In the genomic region with DNA sequence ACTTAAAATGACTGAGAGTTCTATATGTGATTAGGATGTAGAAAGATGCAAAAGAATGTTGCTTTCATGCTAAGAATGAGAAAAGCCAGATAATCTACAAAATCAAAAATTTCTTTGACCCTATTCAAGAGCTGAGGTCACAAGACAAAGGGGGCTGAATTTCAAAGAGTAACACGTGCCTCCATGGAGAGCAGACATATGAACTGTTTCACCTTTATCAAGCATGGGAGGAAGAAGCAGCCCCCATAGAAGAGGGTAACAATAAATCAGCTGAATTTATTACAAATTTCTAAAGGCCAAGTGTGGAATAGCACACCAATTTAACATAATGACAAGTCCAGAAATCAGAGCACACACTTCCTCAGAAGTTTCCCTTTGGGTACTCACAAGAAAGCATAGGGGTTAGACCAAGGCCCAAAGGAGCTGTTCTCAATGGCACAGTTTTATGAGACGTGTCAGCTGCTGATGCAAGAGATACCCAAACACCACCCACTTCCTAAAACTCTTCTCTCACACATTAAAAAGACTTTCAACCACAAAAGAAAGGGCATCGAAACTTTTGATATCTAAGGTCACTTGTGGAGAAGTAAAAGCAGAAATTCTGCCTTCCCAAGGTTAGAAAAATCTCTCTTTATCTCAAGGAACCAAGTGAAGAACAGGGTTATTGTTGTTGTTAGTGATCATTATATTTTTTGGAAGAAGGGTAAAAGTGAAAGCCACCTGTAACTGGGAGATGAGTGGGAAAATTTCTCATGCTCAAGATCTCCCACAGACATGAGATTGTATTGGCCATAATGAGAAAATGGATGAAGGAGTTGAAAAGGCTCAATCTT, we compare ENCODE assay signal across 14 cellular contexts.
DNase-seq lines count a peak whose midpoint lies in the region; ATAC-seq and TF ChIP-seq lines count a peak whose summit lies in the region.
"Had no signal": no experiment of that assay in that cellular context is flagged by ENCODE, and none has a peak within 500 bp of the region (broad histone marks: within the 10 kb centered on the region; RNA-seq: fewer than 3 reads in every experiment).

No MANE protein-coding gene starts in this region.

- H3K36me3 ChIP-seq in testis (ENCODE audit: low read depth, missing control alignments), result no peaks in the 10 kb centered on the region
- H3K36me3 ChIP-seq: Peyer's patch had no signal

- H3K27me3 ChIP-seq in testis, result no peaks in the 10 kb centered on the region
- H3K27me3 ChIP-seq: Peyer's patch had no signal

- H3K27ac ChIP-seq in testis (no peak overlapping the region), RWPE1 (no peak overlapping the region)
- H3K27ac ChIP-seq: Peyer's patch had no signal

- H3K4me1 ChIP-seq in testis, result no peaks in the 10 kb centered on the region
- H3K4me1 ChIP-seq: Peyer's patch had no signal

- ATAC-seq in HG02678 (IDR thresholded peaks at IDR 0.05; ENCODE audit: unreplicated experiment) (peak; percentile 87), HG03457 (IDR thresholded peaks at IDR 0.05; ENCODE audit: unreplicated experiment) (peak; percentile 94)
- ATAC-seq in stimulated activated naive CD8-positive, alpha-beta T cell treated with anti-CD3 and anti-CD28 coated beads, Interleukin-15, Interleukin-2, amounts not matched to agents 100 U/mL and 50 U/mL, for 24 hours, result no peak
- ATAC-seq: HCT116 had no signal

- CTCF ChIA-PET in RWPE1 (lab: Yijun Ruan, JAX), result no interaction called here

- no peak for TF ChIP-seq POLR2A in testis (IDR thresholded peaks at IDR 0.05)

- peak; percentile 50 for DNase-seq in SIG-M5 treated with dmso at 0.1 percent for 504 hours (lab: John Stamatoyannopoulos, UW; ENCODE audit: unreplicated experiment)
- DNase-seq in SIG-M5 (lab: John Stamatoyannopoulos, UW), result no peak
- no peak for DNase-seq in stimulated activated naive CD8-positive, alpha-beta T cell treated with anti-CD3 and anti-CD28 coated beads, Interleukin-15, Interleukin-2, amounts not matched to agents 100 U/mL and 50 U/mL, for 24 hours
- DNase-seq in testis, result no peak
- DNase-seq in activated CD4-positive, CD25-positive, alpha-beta regulatory T cell (lab: John Stamatoyannopoulos, UW), result no peak
- DNase-seq in RWPE1 (ENCODE audit: low spot score), result no peak
- DNase-seq: 8988T; activated naive CD8-positive, alpha-beta T cell treated with anti-CD3 and anti-CD28 coated beads, Interleukin-2, amount 10 ng/mL, durations not matched to agents 7 days and 5 days; COR-L47; Peyer's patch; stimulated activated CD4-positive, alpha-beta T cell treated with anti-CD3 and anti-CD28 coated beads, Interleukin-4, amount 100 ng/mL, for 1 hour had no signal

- TF ChIP-seq CTCF in testis (IDR thresholded peaks at IDR 0.05) (no peak), RWPE1 (conservative IDR thresholded peaks at IDR 0.05; ENCODE audit: low read depth) (no peak)

- no peaks in the 10 kb centered on the region for H3K9me3 ChIP-seq in testis
- H3K9me3 ChIP-seq: Peyer's patch had no signal

- POLR2A ChIA-PET in RWPE1 (lab: Yijun Ruan, JAX; ENCODE audit: low non-redundant PET), result no interaction called here

- intact Hi-C loops in testis (cut with DNase I; ENCODE audit: low total_unique reads), result no loop called here

- H3K4me3 ChIP-seq in testis, result no peak overlapping the region
- H3K4me3 ChIP-seq: Peyer's patch had no signal

- 64 to 75% methylated on average over 3 of the region's 3 CpGs for WGBS in testis, 2 donors
